In genomic region chr1:167678838-167679237, GRCh38 we compare ENCODE assay signal across 2 cellular contexts.
TF ChIP-seq lines count a peak whose summit lies in the region.

No MANE protein-coding gene starts in this region.

TF ChIP-seq in A549, 52 proteins besides CTCF, POLR2A, EP300 and RAD21:
- TF ChIP-seq MAFK (IDR thresholded peaks at IDR 0.05; ENCODE audit: partially characterized antibody) (peak; percentile 60), FOSB (CRISPR knock-in tag; IDR thresholded peaks at IDR 0.05) (no peak)
TF ChIP-seq in A549: peak in this region for 1.

TF ChIP-seq in GM12878, 131 proteins besides CTCF, POLR2A, EP300 and RAD21:
- TF ChIP-seq HDGF (IDR thresholded peaks at IDR 0.05) = 0 out of 2 replicates have a peak, but pooled peaks have one; percentile 6
- no peak for TF ChIP-seq TCF7 (IDR thresholded peaks at IDR 0.05; ENCODE audit: borderline replicate concordance)
